Comparison of ENCODE assay signal across 12 cellular contexts in the genomic region with DNA sequence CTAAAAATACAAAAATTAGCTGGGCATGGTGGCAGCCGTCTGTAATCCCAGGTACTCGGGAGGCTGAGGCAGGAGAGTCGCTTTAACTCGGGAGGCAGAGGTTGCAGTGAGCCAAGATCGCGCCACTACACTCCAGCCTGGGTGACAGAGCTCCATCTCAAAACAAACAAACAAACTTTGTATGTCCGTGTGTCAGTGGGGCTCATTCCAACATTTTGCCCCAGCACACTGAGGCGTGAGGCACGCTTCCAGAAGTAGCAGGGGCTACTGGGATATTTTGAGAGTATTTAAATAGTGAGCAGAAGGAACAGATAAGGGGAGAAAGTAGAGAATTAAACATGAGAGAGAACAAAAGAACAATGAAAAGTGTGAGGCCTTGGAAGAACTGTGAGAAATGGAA.
DNase-seq lines count a peak whose midpoint lies in the region; ATAC-seq and TF ChIP-seq lines count a peak whose summit lies in the region.
"Had no signal": no experiment of that assay in that cellular context is flagged by ENCODE, and none has a peak within 500 bp of the region (broad histone marks: within the 10 kb centered on the region; RNA-seq: fewer than 3 reads in every experiment).

No MANE protein-coding gene starts in this region.

- H3K9me3 ChIP-seq in aorta (ENCODE audit: control insufficient read depth, low read length), result no peaks in the 10 kb centered on the region
- H3K9me3 ChIP-seq: A549 had no signal

- H3K9me3 Mint-ChIP-seq in activated CD4-positive, alpha-beta T cell treated with anti-CD3 and anti-CD28 coated beads, Interleukin-2, amount 10 ng/mL, durations not matched to agents 7 days and 5 days, result peaks cover 17% of the 10 kb centered on the region
- H3K9me3 Mint-ChIP-seq in activated CD8-positive, alpha-beta T cell treated with anti-CD3 and anti-CD28 coated beads for 36 hours, result peaks cover 4% of the 10 kb centered on the region
- no peaks in the 10 kb centered on the region for H3K9me3 Mint-ChIP-seq in stimulated activated effector memory CD8-positive, alpha-beta T cell treated with anti-CD3 and anti-CD28 coated beads, Interleukin-12 subunit alpha, Interleukin-12 subunit beta, amount 100 ng/mL, for 72 hours

- ATAC-seq in activated CD8-positive, alpha-beta T cell treated with anti-CD3 and anti-CD28 coated beads for 36 hours, result no peak
- ATAC-seq in left ventricle myocardium superior (peak; percentile 20), aorta (ENCODE audit: low FRiP score) (no peak)
- no peak for ATAC-seq in stimulated activated effector memory CD8-positive, alpha-beta T cell treated with anti-CD3 and anti-CD28 coated beads, Interleukin-12 subunit alpha, Interleukin-12 subunit beta, amount 100 ng/mL, for 72 hours
- ATAC-seq: A549 had no signal

- H3K4me3 ChIP-seq in aorta (ENCODE audit: low read length in 2 of 2), result no peak overlapping the region
- H3K4me3 ChIP-seq: A549, hepatocyte had no signal

- no peak for DNase-seq in activated CD4-positive, alpha-beta T cell treated with anti-CD3 and anti-CD28 coated beads, Interleukin-2, amount 10 ng/mL, durations not matched to agents 7 days and 5 days
- DNase-seq in activated CD4-positive, alpha-beta T cell treated with anti-CD3 and anti-CD28 coated beads for 4 hours, result no peak
- no peak for DNase-seq in activated CD8-positive, alpha-beta T cell treated with anti-CD3 and anti-CD28 coated beads for 36 hours
- DNase-seq in left ventricle myocardium superior (no peak), aorta (no peak), NCI-H82 treated with DMSO at 0.1 percent for 48 hours (lab: John Stamatoyannopoulos, UW; ENCODE audit: unreplicated experiment) (no peak), NCI-H510A (lab: John Stamatoyannopoulos, UW) (no peak)
- DNase-seq in stimulated activated effector memory CD8-positive, alpha-beta T cell treated with anti-CD3 and anti-CD28 coated beads, Interleukin-12 subunit alpha, Interleukin-12 subunit beta, amount 100 ng/mL, for 72 hours (ENCODE audit: low spot score in 2 of 2), result no peak
- DNase-seq: NCI-H2029 treated with DMSO at 0.1 percent for 48 hours had no signal

- H3K27me3 Mint-ChIP-seq in activated CD4-positive, alpha-beta T cell treated with anti-CD3 and anti-CD28 coated beads, Interleukin-2, amount 10 ng/mL, durations not matched to agents 7 days and 5 days, result no peaks in the 10 kb centered on the region
- H3K27me3 Mint-ChIP-seq in activated CD8-positive, alpha-beta T cell treated with anti-CD3 and anti-CD28 coated beads for 36 hours, result no peaks in the 10 kb centered on the region

- intact Hi-C loops in activated CD8-positive, alpha-beta T cell treated with anti-CD3 and anti-CD28 coated beads for 36 hours (cut with micrococcal nuclease), result loop anchor here (1.0 to 10.0 kb wide), 4 partner anchors 60 to 198 kb away; no protein-coding TSS in a partner anchor
- intact Hi-C loops in left ventricle myocardium superior (cut with micrococcal nuclease), result no loop called here
- intact Hi-C loops in aorta (cut with DNase I), result no loop called here

- H3K36me3 Mint-ChIP-seq in activated CD4-positive, alpha-beta T cell treated with anti-CD3 and anti-CD28 coated beads, Interleukin-2, amount 10 ng/mL, durations not matched to agents 7 days and 5 days (ENCODE audit: low read depth), result peaks cover 30% of the 10 kb centered on the region
- no peaks in the 10 kb centered on the region for H3K36me3 Mint-ChIP-seq in activated CD8-positive, alpha-beta T cell treated with anti-CD3 and anti-CD28 coated beads for 36 hours (ENCODE audit: low read depth)
- H3K36me3 Mint-ChIP-seq in stimulated activated effector memory CD8-positive, alpha-beta T cell treated with anti-CD3 and anti-CD28 coated beads, Interleukin-12 subunit alpha, Interleukin-12 subunit beta, amount 100 ng/mL, for 72 hours, result peaks cover 14% of the 10 kb centered on the region
- H3K36me3 Mint-ChIP-seq: IgD-negative memory B cell had no signal

- peak overlapping the region; percentile 44 for H3K4me3 Mint-ChIP-seq in activated CD4-positive, alpha-beta T cell treated with anti-CD3 and anti-CD28 coated beads, Interleukin-2, amount 10 ng/mL, durations not matched to agents 7 days and 5 days
- H3K4me3 Mint-ChIP-seq in activated CD8-positive, alpha-beta T cell treated with anti-CD3 and anti-CD28 coated beads for 36 hours, result no peak overlapping the region
- H3K4me3 Mint-ChIP-seq in stimulated activated effector memory CD8-positive, alpha-beta T cell treated with anti-CD3 and anti-CD28 coated beads, Interleukin-12 subunit alpha, Interleukin-12 subunit beta, amount 100 ng/mL, for 72 hours, result peak overlapping the region; percentile 50

- no peaks in the 10 kb centered on the region for H3K4me1 ChIP-seq in aorta (ENCODE audit: control insufficient read depth in 1 of 2, insufficient read depth in 2 of 2, low read length in 2 of 2)
- H3K4me1 ChIP-seq: A549 had no signal

- no peak overlapping the region for H3K27ac ChIP-seq in aorta (ENCODE audit: low read depth in 1 of 2, low read length in 2 of 2)
- H3K27ac ChIP-seq: A549, hepatocyte had no signal

- no peaks in the 10 kb centered on the region for H3K27me3 ChIP-seq in aorta (ENCODE audit: control insufficient read depth in 1 of 2, insufficient read depth in 2 of 2, low read length in 1 of 2)
- H3K27me3 ChIP-seq: hepatocyte had no signal

- H3K36me3 ChIP-seq in aorta (ENCODE audit: control insufficient read depth in 1 of 2, insufficient read depth in 2 of 2, low read length in 1 of 2), result no peaks in the 10 kb centered on the region

- 78 to 81% methylated on average over 9 of the region's 9 CpGs for WGBS in aorta, 2 donors

- CTCF ChIA-PET in activated CD4-positive, alpha-beta T cell treated with anti-CD3 and anti-CD28 coated beads, Interleukin-2, amount 10 ng/mL, durations not matched to agents 7 days and 5 days (lab: Charles Lee), result interaction anchor here (1.5 to 6.5 kb wide), 2 partner anchors 13 to 231 kb away, joined by 3 to 43 read pairs; a partner anchor contains a TSS
- CTCF ChIA-PET in activated CD8-positive, alpha-beta T cell treated with anti-CD3 and anti-CD28 coated beads for 36 hours (lab: Charles Lee), result interaction anchor here (0.7 to 8.5 kb wide), 4 partner anchors 12 to 166 kb away, joined by 3 to 72 read pairs (median 4); no protein-coding TSS in a partner anchor

- H3K27ac Mint-ChIP-seq in activated CD4-positive, alpha-beta T cell treated with anti-CD3 and anti-CD28 coated beads, Interleukin-2, amount 10 ng/mL, durations not matched to agents 7 days and 5 days, result peak overlapping the region; percentile 94
- peak overlapping the region; percentile 87 for H3K27ac Mint-ChIP-seq in activated CD8-positive, alpha-beta T cell treated with anti-CD3 and anti-CD28 coated beads for 36 hours
- H3K27ac Mint-ChIP-seq in stimulated activated effector memory CD8-positive, alpha-beta T cell treated with anti-CD3 and anti-CD28 coated beads, Interleukin-12 subunit alpha, Interleukin-12 subunit beta, amount 100 ng/mL, for 72 hours, result peak overlapping the region; percentile 88

- no peak for TF ChIP-seq CTCF in activated CD8-positive, alpha-beta T cell treated with anti-CD3 and anti-CD28 coated beads for 36 hours (IDR thresholded peaks at IDR 0.05)

- peaks cover 46% of the 10 kb centered on the region for H3K4me1 Mint-ChIP-seq in activated CD4-positive, alpha-beta T cell treated with anti-CD3 and anti-CD28 coated beads, Interleukin-2, amount 10 ng/mL, durations not matched to agents 7 days and 5 days
- peaks cover 47% of the 10 kb centered on the region for H3K4me1 Mint-ChIP-seq in activated CD8-positive, alpha-beta T cell treated with anti-CD3 and anti-CD28 coated beads for 36 hours (ENCODE audit: low read depth)
- peaks cover 35% of the 10 kb centered on the region for H3K4me1 Mint-ChIP-seq in stimulated activated effector memory CD8-positive, alpha-beta T cell treated with anti-CD3 and anti-CD28 coated beads, Interleukin-12 subunit alpha, Interleukin-12 subunit beta, amount 100 ng/mL, for 72 hours

- POLR2A ChIA-PET in activated CD4-positive, alpha-beta T cell treated with anti-CD3 and anti-CD28 coated beads, Interleukin-2, amount 10 ng/mL, durations not matched to agents 7 days and 5 days (lab: Charles Lee), result interaction anchor here (1.5 kb wide), 1 partner anchor 14 kb away, joined by 8 read pairs; no protein-coding TSS in a partner anchor
- POLR2A ChIA-PET in activated CD8-positive, alpha-beta T cell treated with anti-CD3 and anti-CD28 coated beads for 36 hours (lab: Charles Lee), result interaction anchor here (0.6 to 1.6 kb wide), 2 partner anchors 9 to 87 kb away, joined by 3 to 4 read pairs; no protein-coding TSS in a partner anchor
